6 cellular contexts compared by ENCODE assay signal in genomic region chr21:37920302-37920701, GRCh38. TPM values are rescaled to one million over a fixed set of nuclear protein-coding genes. Genes with fewer than 3 reads are reported as not detected.
"Had no signal": no experiment of that assay in that cellular context is flagged by ENCODE, and none has a peak within 500 bp of the region (broad histone marks: within the 10 kb centered on the region; RNA-seq: fewer than 3 reads in every experiment).

No MANE protein-coding gene starts in this region.

RNA-seq across cellular contexts. Expression of gene KCNJ6, which starts 4.0 kb away (rescaled TPM):
- total RNA-seq: naive thymus-derived CD8-positive, alpha-beta T cell; natural killer cell treated with Interleukin-12 subunit alpha and Interleukin-12 subunit beta and Interleukin-15 and Interleukin-18, amount 100 ng/mL, for 72 hours; omental fat pad; posterior vena cava; suprapubic skin had no signal
- polyA plus RNA-seq: naive thymus-derived CD8-positive, alpha-beta T cell; right cardiac atrium had no signal
